In the genomic region with DNA sequence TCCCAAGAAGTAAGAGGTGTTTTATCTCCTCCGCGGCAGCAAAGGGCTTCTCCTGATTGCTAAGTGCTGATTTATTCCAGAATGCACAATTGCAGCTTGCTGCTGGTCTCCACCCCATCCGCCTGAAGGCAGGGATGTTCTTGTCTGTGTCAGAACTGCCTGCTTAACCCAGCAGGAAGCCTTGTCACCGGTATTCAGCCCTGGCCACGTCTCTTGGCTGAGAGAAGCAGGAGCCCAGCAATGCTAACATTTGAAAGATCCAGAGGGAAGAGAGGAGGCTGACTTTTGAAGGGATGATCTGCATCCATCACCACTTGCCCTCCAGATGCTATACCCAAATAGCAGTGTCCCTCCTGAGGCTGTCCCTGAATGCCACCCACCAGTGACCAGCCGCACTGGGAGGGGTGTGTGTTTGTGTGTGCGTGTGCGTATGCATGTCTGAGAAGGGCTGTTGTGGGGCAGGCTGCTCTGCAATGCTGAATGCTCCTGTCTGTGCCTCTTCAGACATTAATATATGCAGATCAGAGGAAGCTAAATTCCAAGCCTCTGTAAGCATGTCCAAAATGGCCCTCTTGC, we compare ENCODE assay signal across 8 cellular contexts.
DNase-seq lines count a peak whose midpoint lies in the region; ATAC-seq and TF ChIP-seq lines count a peak whose summit lies in the region.

No MANE protein-coding gene starts in this region.

- H3K9me3 ChIP-seq in NT2/D1 (ENCODE audit: insufficient read depth, low read length) (no peaks in the 10 kb centered on the region), muscle layer of duodenum (ENCODE audit: control insufficient read depth in 1 of 2, low read length in 2 of 2) (no peaks in the 10 kb centered on the region)

- H3K4me1 ChIP-seq in NT2/D1 (ENCODE audit: insufficient read depth, insufficient read length) (peaks cover 8% of the 10 kb centered on the region), muscle layer of duodenum (ENCODE audit: control insufficient read depth in 1 of 2, insufficient read depth in 2 of 2, low read length in 2 of 2) (peaks cover 14 to 18% of the 10 kb centered on the region in 2 donors)

- H3K36me3 ChIP-seq in NT2/D1 (ENCODE audit: insufficient read depth, insufficient read length, low read length) = no peaks in the 10 kb centered on the region
- H3K36me3 ChIP-seq in muscle layer of duodenum (ENCODE audit: control insufficient read depth in 1 of 2, insufficient read depth in 2 of 2, low read length in 2 of 2) = no peaks in the 10 kb centered on the region

- in situ Hi-C loops in GM13976 (cut with MboI; ENCODE audit: low sequenced_read_pairs, unreplicated experiment) (no loop called here), ACHN (cut with HindIII; ENCODE audit: low pct_ligation_motif_present, low pct_unique_long_range_greater_than_20kb, low sequenced_read_pairs) (no loop called here)

- H3K27me3 ChIP-seq in NT2/D1 (ENCODE audit: insufficient read depth, insufficient read length) (no peaks in the 10 kb centered on the region), muscle layer of duodenum (ENCODE audit: low read depth, low read length) (no peaks in the 10 kb centered on the region)

- TF ChIP-seq CTCF in GM13976 (IDR thresholded peaks at IDR 0.05; ENCODE audit: borderline replicate concordance, control extremely low read depth, extremely low read depth, insufficient read depth, missing control alignments) = no peak

- peaks cover 37% of the 10 kb centered on the region for H3K36me3 Mint-ChIP-seq in central memory CD8-positive, alpha-beta T cell (ENCODE audit: insufficient read depth)

- no peak overlapping the region for H3K4me3 ChIP-seq in NT2/D1 (ENCODE audit: insufficient read length, low read depth)
- H3K4me3 ChIP-seq in muscle layer of duodenum (ENCODE audit: low read depth in 1 of 2, low read length in 2 of 2) = peak overlapping the region; percentile 42 to 65

- H3K27ac Mint-ChIP-seq in central memory CD8-positive, alpha-beta T cell (ENCODE audit: low read depth) = peak overlapping the region; percentile 99

- H3K4me3 Mint-ChIP-seq in central memory CD8-positive, alpha-beta T cell = peak overlapping the region; percentile 79

- ATAC-seq in central memory CD8-positive, alpha-beta T cell (replicated peaks; ENCODE audit: extremely low read depth, poor library complexity, severe bottlenecking) = no peak
- no peak for ATAC-seq in GM21737 (IDR thresholded peaks at IDR 0.05; ENCODE audit: unreplicated experiment)

- peaks cover 66% of the 10 kb centered on the region for H3K4me1 Mint-ChIP-seq in central memory CD8-positive, alpha-beta T cell

- H3K27ac ChIP-seq in muscle layer of duodenum (ENCODE audit: low read length) = no peak overlapping the region

- DNase-seq in AG08395 (ENCODE audit: low spot score) = peak; percentile 33
- peak; percentile 59 for DNase-seq in NT2/D1 (ENCODE audit: low read depth, low spot score)
- peak in 1 of 2 donors; percentile 26 for DNase-seq in central memory CD8-positive, alpha-beta T cell (ENCODE audit: low spot score in 2 of 2)
- DNase-seq in GM13976 (ENCODE audit: low spot score) = no peak
- no peak for DNase-seq in activated CD4-positive, CD25-positive, alpha-beta regulatory T cell (lab: John Stamatoyannopoulos, UW)
- DNase-seq in ACHN = no peak

- no peaks in the 10 kb centered on the region for H3K9me3 Mint-ChIP-seq in central memory CD8-positive, alpha-beta T cell

- H3K9ac ChIP-seq in NT2/D1 (ENCODE audit: insufficient read length, low read depth) = peak overlapping the region; percentile 46

- H3K27me3 Mint-ChIP-seq in central memory CD8-positive, alpha-beta T cell = no peaks in the 10 kb centered on the region

Comparison
In these comparisons a context has a peak if more than half of its experiments do, and no peak if none do; other contexts are left out.
1. DNase-seq: peak in AG08395 (single experiment) and NT2/D1 (single experiment); none in GM13976 (single experiment), activated CD4-positive, CD25-positive, alpha-beta regulatory T cell (0 of 4) and ACHN (single experiment).